ENCODE assay signal across 29 cellular contexts in genomic region chrX:150162141-150162540, GRCh38.
DNase-seq lines count a peak whose midpoint lies in the region; ATAC-seq and TF ChIP-seq lines count a peak whose summit lies in the region.
"Had no signal": no experiment of that assay in that cellular context is flagged by ENCODE, and none has a peak within 500 bp of the region (broad histone marks: within the 10 kb centered on the region; RNA-seq: fewer than 3 reads in every experiment).

No MANE protein-coding gene starts in this region.

- H3K36me3 Mint-ChIP-seq in Calu3 (ENCODE audit: insufficient read depth, unreplicated experiment) (no peaks in the 10 kb centered on the region), HFFc6 (ENCODE audit: low read depth) (no peaks in the 10 kb centered on the region), nephron progenitor cell (ENCODE audit: low read depth) (no peaks in the 10 kb centered on the region)
- H3K36me3 Mint-ChIP-seq: activated naive CD8-positive, alpha-beta T cell; memory B cell; stimulated activated effector memory CD8-positive, alpha-beta T cell treated with anti-CD3 and anti-CD28 coated beads, Interleukin-12 subunit alpha, Interleukin-12 subunit beta, amount 100 ng/mL, for 72 hours had no signal

- H3K27ac ChIP-seq in RWPE1: no peak overlapping the region
- no peak overlapping the region for H3K27ac ChIP-seq in foreskin keratinocyte
- H3K27ac ChIP-seq: ascending aorta, esophagus squamous epithelium, SJSA1, skin epidermis, uterus had no signal

- H3K27ac Mint-ChIP-seq in Calu3 (ENCODE audit: unreplicated experiment) (no peak overlapping the region), HFFc6 (no peak overlapping the region), nephron progenitor cell (no peak overlapping the region)
- H3K27ac Mint-ChIP-seq: activated naive CD8-positive, alpha-beta T cell; GM23338; memory B cell; stimulated activated effector memory CD8-positive, alpha-beta T cell treated with anti-CD3 and anti-CD28 coated beads, Interleukin-12 subunit alpha, Interleukin-12 subunit beta, amount 100 ng/mL, for 72 hours; T-helper 1 cell treated with Interleukin-12 subunit alpha and Interleukin-12 subunit beta and Interleukin-4 antibody, amounts not matched to agents 30 μg/mL and 1 μg/mL, for 36 hours had no signal

- CTCF ChIA-PET in Calu3 (lab: Charles Lee): no interaction called here
- CTCF ChIA-PET in RWPE1 (lab: Yijun Ruan, JAX): no interaction called here

- no peaks in the 10 kb centered on the region for H3K27me3 ChIP-seq in foreskin keratinocyte
- H3K27me3 ChIP-seq: ascending aorta, esophagus squamous epithelium, SJSA1, uterus had no signal

- intact Hi-C loops in Calu3 (cut with micrococcal nuclease; ENCODE audit: unreplicated experiment): no loop called here

- peaks cover 11% of the 10 kb centered on the region for H3K4me1 Mint-ChIP-seq in Calu3 (ENCODE audit: low read depth, unreplicated experiment)
- peaks cover 17% of the 10 kb centered on the region for H3K4me1 Mint-ChIP-seq in HFFc6 (ENCODE audit: low read depth)
- H3K4me1 Mint-ChIP-seq in nephron progenitor cell: no peaks in the 10 kb centered on the region
- H3K4me1 Mint-ChIP-seq: GM23338; memory B cell; stimulated activated effector memory CD8-positive, alpha-beta T cell treated with anti-CD3 and anti-CD28 coated beads, Interleukin-12 subunit alpha, Interleukin-12 subunit beta, amount 100 ng/mL, for 72 hours had no signal

- no TSS peak for BruUV-seq in Calu3 (replicated peaks; lab: Mats Ljungman, UMichigan)

- H3K4me3 Mint-ChIP-seq in Calu3 (ENCODE audit: low read depth, unreplicated experiment) (no peak overlapping the region), HFFc6 (no peak overlapping the region), nephron progenitor cell (no peak overlapping the region)
- H3K4me3 Mint-ChIP-seq: activated naive CD8-positive, alpha-beta T cell; GM23338; memory B cell; stimulated activated effector memory CD8-positive, alpha-beta T cell treated with anti-CD3 and anti-CD28 coated beads, Interleukin-12 subunit alpha, Interleukin-12 subunit beta, amount 100 ng/mL, for 72 hours; T-helper 1 cell treated with Interleukin-12 subunit alpha and Interleukin-12 subunit beta and Interleukin-4 antibody, amounts not matched to agents 30 μg/mL and 1 μg/mL, for 36 hours had no signal

- DNase-seq in Calu3 (peak; percentile 15), HFFc6 (peak; percentile 3), RWPE1 (ENCODE audit: low spot score) (peak; percentile 31), foreskin keratinocyte (peak in 1 of 2 donors; percentile 18), DMS114 treated with DMSO at 0.1 percent for 48 hours (lab: John Stamatoyannopoulos, UW; ENCODE audit: unreplicated experiment) (no peak), nephron progenitor cell (no peak), GF-D8 (lab: John Stamatoyannopoulos, UW) (no peak)
- DNase-seq: activated CD4-positive, alpha-beta T cell treated with anti-CD3 and anti-CD28 coated beads, Interleukin-2, amount 50 U/mL, for 1 hour; cerebellar nuclear complex; DMS 273 treated with DMSO at 0.1 percent for 48 hours; effector CD4-positive, alpha-beta T cell; esophagus squamous epithelium; KBM-7; kidney glomerular epithelial cell; NCI-H187 treated with DMSO at 0.1 percent for 48 hours; NCI-H2227 treated with DMSO at 0.1 percent for 48 hours; nucleus accumbens; OCI-M1; stimulated activated CD4-positive, alpha-beta T cell treated with anti-CD3 and anti-CD28 coated beads, Interleukin-2, amount 100 ng/mL, for 24 hours; uterus had no signal

- H3K27me3 Mint-ChIP-seq in Calu3 (ENCODE audit: unreplicated experiment) (no peaks in the 10 kb centered on the region), HFFc6 (ENCODE audit: insufficient read depth) (no peaks in the 10 kb centered on the region; the same call in 1 of the 2 replicates), nephron progenitor cell (ENCODE audit: low read depth, poor library complexity) (peaks cover 10% of the 10 kb centered on the region)
- H3K27me3 Mint-ChIP-seq: activated naive CD8-positive, alpha-beta T cell; memory B cell had no signal

- no peak for TF ChIP-seq CTCF in Calu3 (IDR thresholded peaks at IDR 0.05; ENCODE audit: unreplicated experiment)
- TF ChIP-seq CTCF in HFFc6 (IDR thresholded peaks at IDR 0.05): no peak
- no peak for TF ChIP-seq CTCF in RWPE1 (conservative IDR thresholded peaks at IDR 0.05; ENCODE audit: low read depth)
- no peak for TF ChIP-seq CTCF in foreskin keratinocyte (conservative IDR thresholded peaks at IDR 0.05)
- TF ChIP-seq CTCF in nephron progenitor cell (IDR thresholded peaks at IDR 0.05): no peak

- ATAC-seq in foreskin keratinocyte: peak; percentile 78
- ATAC-seq in GM19351 (IDR thresholded peaks at IDR 0.05; ENCODE audit: unreplicated experiment): no peak
- ATAC-seq: GM23338; stimulated activated effector memory CD8-positive, alpha-beta T cell treated with anti-CD3 and anti-CD28 coated beads, Interleukin-12 subunit alpha, Interleukin-12 subunit beta, amount 100 ng/mL, for 72 hours had no signal

- POLR2A ChIA-PET in RWPE1 (lab: Yijun Ruan, JAX; ENCODE audit: low non-redundant PET): no interaction called here

- H3K9me3 Mint-ChIP-seq in Calu3 (ENCODE audit: low read depth, unreplicated experiment) (no peaks in the 10 kb centered on the region), HFFc6 (no peaks in the 10 kb centered on the region), nephron progenitor cell (peaks cover 33% of the 10 kb centered on the region)
- H3K9me3 Mint-ChIP-seq: memory B cell; stimulated activated effector memory CD8-positive, alpha-beta T cell treated with anti-CD3 and anti-CD28 coated beads, Interleukin-12 subunit alpha, Interleukin-12 subunit beta, amount 100 ng/mL, for 72 hours; T-helper 1 cell treated with Interleukin-12 subunit alpha and Interleukin-12 subunit beta and Interleukin-4 antibody, amounts not matched to agents 30 μg/mL and 1 μg/mL, for 36 hours had no signal

- H3K4me1 ChIP-seq in foreskin keratinocyte: no peaks in the 10 kb centered on the region
- H3K4me1 ChIP-seq: ascending aorta, esophagus squamous epithelium, SJSA1, uterus had no signal

Comparison
In these comparisons a context has a peak if more than half of its experiments do, and no peak if none do; other contexts are left out.
1. DNase-seq: peak in Calu3 (single experiment), HFFc6 (single experiment) and RWPE1 (single experiment); none in DMS114 treated with DMSO at 0.1 percent for 48 hours (single experiment), nephron progenitor cell (single experiment) and GF-D8 (single experiment).